8 cellular contexts compared by ENCODE assay signal in genomic region chrX:48800574-48801280, GRCh38. TPM values are rescaled to one million over a fixed set of nuclear protein-coding genes. Genes with fewer than 3 reads are reported as not detected.
DNase-seq lines count a peak whose midpoint lies in the region; ATAC-seq and TF ChIP-seq lines count a peak whose summit lies in the region.

No MANE protein-coding gene starts in this region.

- H3K4me1 ChIP-seq in SJCRH30 (no peaks in the 10 kb centered on the region), esophagus (ENCODE audit: control insufficient read depth in 2 of 2, insufficient read depth in 2 of 2, low read length in 1 of 2) (no peaks in the 10 kb centered on the region)

- H3K27ac Mint-ChIP-seq in progenitor cell of endocrine pancreas: peak overlapping the region; percentile 99

- peaks cover 17% of the 10 kb centered on the region for H3K9me3 Mint-ChIP-seq in progenitor cell of endocrine pancreas (ENCODE audit: low read depth)

- H3K27ac ChIP-seq in SJCRH30 (peak overlapping the region; percentile 99), esophagus (ENCODE audit: low read depth in 2 of 2, low read length in 1 of 2) (peak overlapping the region; percentile 95)

- peaks cover 9% of the 10 kb centered on the region for H3K36me3 Mint-ChIP-seq in progenitor cell of endocrine pancreas (ENCODE audit: insufficient read depth)

- H3K27me3 ChIP-seq in GM06990 (replicated peaks; ENCODE audit: control insufficient read depth, insufficient read depth, low read length): no peaks in the 10 kb centered on the region
- no peaks in the 10 kb centered on the region for H3K27me3 ChIP-seq in SJCRH30
- H3K27me3 ChIP-seq in esophagus (ENCODE audit: control insufficient read depth in 1 of 2, insufficient read depth in 2 of 2, low read length in 2 of 2): no peaks in the 10 kb centered on the region

- H3K4me3 ChIP-seq in GM06990 (replicated peaks; ENCODE audit: low read depth, low read length) (peak overlapping the region; percentile 74), SJCRH30 (peak overlapping the region; percentile 91), esophagus (ENCODE audit: low read depth in 1 of 2, low read length in 2 of 2) (peak overlapping the region; percentile 50 to 85)

- no peaks in the 10 kb centered on the region for H3K27me3 Mint-ChIP-seq in progenitor cell of endocrine pancreas

- H3K36me3 ChIP-seq in GM06990 (ENCODE audit: control insufficient read depth, insufficient read depth, low read length) (no peaks in the 10 kb centered on the region; the same call in 1 of the 2 replicates), SJCRH30 (no peaks in the 10 kb centered on the region), esophagus (ENCODE audit: control insufficient read depth in 2 of 2, insufficient read depth in 2 of 2, low read length in 1 of 2) (peaks cover 0 to 4% of the 10 kb centered on the region in 2 donors)

- H3K4me3 Mint-ChIP-seq in progenitor cell of endocrine pancreas (ENCODE audit: low read depth): peak overlapping the region; percentile 90

- H3K9me3 ChIP-seq in SJCRH30 (replicated peaks) (no peaks in the 10 kb centered on the region), esophagus (ENCODE audit: control insufficient read depth in 2 of 2, insufficient read depth in 1 of 2, low read depth in 1 of 2, low read length in 1 of 2) (peaks cover 0 to 3% of the 10 kb centered on the region in 2 donors)

- no peak for DNase-seq in GM06990 (ENCODE audit: extremely low read depth, insufficient read length)
- DNase-seq in SJCRH30: no peak
- DNase-seq in progenitor cell of endocrine pancreas (ENCODE audit: low spot score, unreplicated experiment): no peak
- no peak for DNase-seq in dedifferentiated amniotic fluid mesenchymal stem cell (ENCODE audit: extremely low spot score)
- no peak for DNase-seq in NCI-H2227 treated with DMSO at 0.1 percent for 48 hours (lab: John Stamatoyannopoulos, UW)

- TF ChIP-seq CTCF in GM06990 (IDR thresholded peaks at IDR 0.05; ENCODE audit: insufficient read depth, low read length, poor library complexity, severe bottlenecking) (no peak), progenitor cell of endocrine pancreas (IDR thresholded peaks at IDR 0.05; ENCODE audit: unreplicated experiment) (no peak)

- H3K4me1 Mint-ChIP-seq in progenitor cell of endocrine pancreas (ENCODE audit: low read depth): peaks cover 5% of the 10 kb centered on the region

- no peak for ATAC-seq in GM18867 (IDR thresholded peaks at IDR 0.05; ENCODE audit: unreplicated experiment)
- ATAC-seq in HG02588 (IDR thresholded peaks at IDR 0.05; ENCODE audit: unreplicated experiment): no peak

- WGBS in esophagus, 2 donors: 30 to 54% methylated on average over 17 of the region's 17 CpGs

RNA-seq across cellular contexts. Expression of gene HDAC6, which starts 1.1 kb away (rescaled TPM):
- 31.5 and 47.2 TPM in 2 replicates for total RNA-seq in SJCRH30 (2014; rRNA removed; shearing (Covaris generic))
- polyA plus RNA-seq in esophagus: 10 to 100 TPM; 36.0 to 79.0 TPM
- 234 and 261 TPM in 2 replicates for total RNA-seq in progenitor cell of endocrine pancreas

RNA-seq across cellular contexts. Expression of gene GATA1, which starts 14.3 kb away (rescaled TPM):
- not detected in 2 replicates for total RNA-seq in SJCRH30 (2014; rRNA removed; shearing (Covaris generic))
- polyA plus RNA-seq in esophagus: under 1 TPM in 1 of 2 donors, not detected in 1; 0.09 TPM
- not detected in 2 replicates for total RNA-seq in progenitor cell of endocrine pancreas

RNA-seq across cellular contexts. Expression of gene ERAS, which starts 25.6 kb away (rescaled TPM):
- not detected in 2 replicates for total RNA-seq in SJCRH30 (2014; rRNA removed; shearing (Covaris generic))
- under 1 TPM; 0.05 to 0.10 TPM for polyA plus RNA-seq in esophagus
- 0.31 TPM in 1 of 2 replicates, not detected in the other for total RNA-seq in progenitor cell of endocrine pancreas

RNA-seq across cellular contexts. Expression of gene PCSK1N, which starts 34.7 kb away (rescaled TPM):
- not detected in 2 replicates for total RNA-seq in SJCRH30 (2014; rRNA removed; shearing (Covaris generic))
- under 1 TPM; 0.08 to 0.31 TPM for polyA plus RNA-seq in esophagus
- 55.4 and 58.3 TPM in 2 replicates for total RNA-seq in progenitor cell of endocrine pancreas

RNA-seq across cellular contexts. Expression of gene GLOD5, which starts 39.2 kb away (rescaled TPM):
- not detected in 2 replicates for total RNA-seq in SJCRH30 (2014; rRNA removed; shearing (Covaris generic))
- under 1 TPM; 0.15 to 0.26 TPM for polyA plus RNA-seq in esophagus
- not detected in 2 replicates for total RNA-seq in progenitor cell of endocrine pancreas
